In genomic region chr6:137167702-137168377, GRCh38 we compare ENCODE assay signal across 35 cellular contexts. TPM values are rescaled to one million over a fixed set of nuclear protein-coding genes. Genes with fewer than 3 reads are reported as not detected.
DNase-seq lines count a peak whose midpoint lies in the region; ATAC-seq, FAIRE-seq and TF ChIP-seq lines count a peak whose summit lies in the region.
"Had no signal": no experiment of that assay in that cellular context is flagged by ENCODE, and none has a peak within 500 bp of the region (broad histone marks: within the 10 kb centered on the region; RNA-seq: fewer than 3 reads in every experiment).

No MANE protein-coding gene starts in this region.

- H3K9me2 ChIP-seq in GM23248 (ENCODE audit: insufficient read depth), result no peaks in the 10 kb centered on the region

- no peak overlapping the region for H3K4me3 ChIP-seq in GM12865 (ENCODE audit: low read depth, low read length)
- no peak overlapping the region for H3K4me3 ChIP-seq in neuronal stem cell (ENCODE audit: low read length in 2 of 2)
- no peak overlapping the region for H3K4me3 ChIP-seq in GM23248
- H3K4me3 ChIP-seq: heart right ventricle, K562, left ventricle myocardium inferior, pancreas, tibial nerve had no signal

- H3K9me3 Mint-ChIP-seq in activated T-cell treated with anti-CD3 and anti-CD28 coated beads, Interleukin-2, amount 50 U/mL, for 4 hours, result peaks cover 8% of the 10 kb centered on the region
- H3K9me3 Mint-ChIP-seq: CD8-positive, alpha-beta memory T cell had no signal

- no peak overlapping the region for H3K4me2 ChIP-seq in neuronal stem cell (ENCODE audit: insufficient read depth, low read length, poor library complexity, severe bottlenecking)
- no peak overlapping the region for H3K4me2 ChIP-seq in GM23248 (ENCODE audit: unreplicated experiment)

- no peak overlapping the region for H2BK5ac ChIP-seq in neuronal stem cell (ENCODE audit: low read length)

- TF ChIP-seq CTCF in GM12865 (IDR thresholded peaks at IDR 0.05; ENCODE audit: insufficient read depth, low read depth, low read length, missing control alignments), result no peak

- in situ Hi-C loops in GM23248 (cut with MboI), result no loop called here

- ATAC-seq in activated T-cell treated with anti-CD3 and anti-CD28 coated beads, Interleukin-2, amount 50 U/mL, for 4 hours, result peak; percentile 69 to 78
- ATAC-seq: heart right ventricle, K562, pancreas had no signal

- H3K9ac ChIP-seq in neuronal stem cell (ENCODE audit: low read depth, low read length, poor library complexity) (no peak overlapping the region), GM23248 (no peak overlapping the region)

- FAIRE-seq in GM19239 (lab: Jason Lieb, UNC), result peak; percentile 76
- FAIRE-seq: endothelial cell of umbilical vein, frontal cortex, K562, keratinocyte, pancreas, RCC 7860 had no signal

- H3K36me3 ChIP-seq in neuronal stem cell (replicated peaks in 1 of 2; ENCODE audit: control insufficient read depth in 2 of 2, insufficient read depth in 2 of 2, low read length in 2 of 2) (no peaks in the 10 kb centered on the region), GM23248 (ENCODE audit: low read depth) (no peaks in the 10 kb centered on the region)
- H3K36me3 ChIP-seq: heart right ventricle, left ventricle myocardium inferior, pancreas, tibial nerve had no signal

- no peak overlapping the region for H2BK15ac ChIP-seq in neuronal stem cell (ENCODE audit: low read length)

- H3K4me1 Mint-ChIP-seq in activated T-cell treated with anti-CD3 and anti-CD28 coated beads, Interleukin-2, amount 50 U/mL, for 4 hours (ENCODE audit: low read depth), result peaks cover 30% of the 10 kb centered on the region
- H3K4me1 Mint-ChIP-seq: neural crest cell had no signal

- no peak overlapping the region for H3K4ac ChIP-seq in neuronal stem cell (ENCODE audit: low read length)

- no CpG with 5 or more reads among the region's 4 CpGs for WGBS in neuronal stem cell (ENCODE audit: extremely low coverage in 2 of 2, insufficient read length in 2 of 2, insufficient replicate concordance in 1 of 2), 2 donors
- WGBS in GM23248 (ENCODE audit: low coverage in 1 of 2, low lambda C conversion rate in 2 of 2, missing lambda C conversion rate in 2 of 2), 2 experiments, result 54 to 60% methylated on average over 4 of the region's 4 CpGs

- no peak overlapping the region for H4K8ac ChIP-seq in neuronal stem cell (ENCODE audit: low read depth, low read length)

- no peak for DNase-seq in activated T-cell treated with anti-CD3 and anti-CD28 coated beads, Interleukin-2, amount 50 U/mL, for 4 hours
- DNase-seq in activated T-cell treated with anti-CD3 and anti-CD28 coated beads, Interleukin-2, amount 50 U/mL, for 1 hour, result no peak
- DNase-seq in GM12865 (ENCODE audit: low read depth) (peak; percentile 68), GM19239 (ENCODE audit: insufficient read length, low spot score) (no peak), neuronal stem cell (ENCODE audit: low spot score) (no peak), DMS153 (lab: John Stamatoyannopoulos, UW) (no peak), GM23248 (no peak)
- DNase-seq: activated CD4-positive, alpha-beta T cell treated with anti-CD3 and anti-CD28 coated beads for 4 hours; activated CD8-positive, alpha-beta memory T cell treated with anti-CD3 and anti-CD28 coated beads, Interleukin-2, amount 50 U/mL, for 48 hours; activated gamma-delta T cell; CD8-positive, alpha-beta memory T cell; DMS 273 treated with DMSO at 0.1 percent for 48 hours; EL; GOT3; heart right ventricle; HFFc6; left ventricle myocardium inferior; mesenchymal stem cell; NCI-H1092; NCI-H1694 treated with DMSO at 0.1 percent for 48 hours; NCI-H82; pancreas; SHP77 treated with DMSO at 0.1 percent for 48 hours had no signal

- no peak overlapping the region for H2AK5ac ChIP-seq in neuronal stem cell (ENCODE audit: low read depth, low read length)

- no peaks in the 10 kb centered on the region for H3K79me2 ChIP-seq in GM23248 (ENCODE audit: insufficient read depth)

- H3K27ac ChIP-seq in neuronal stem cell (replicated peaks; ENCODE audit: low read length), result no peak overlapping the region
- H3K27ac ChIP-seq in GM23248, result no peak overlapping the region
- H3K27ac ChIP-seq: heart right ventricle, left ventricle myocardium inferior, pancreas, tibial nerve had no signal

- no peak overlapping the region for H3K23ac ChIP-seq in neuronal stem cell (ENCODE audit: low read depth, low read length, poor library complexity)

- no peak overlapping the region for H2BK12ac ChIP-seq in neuronal stem cell (ENCODE audit: low read length)

- H3K9me3 ChIP-seq in neuronal stem cell (replicated peaks in 1 of 2; ENCODE audit: control insufficient read depth in 2 of 2, insufficient read depth in 1 of 2, low read depth in 1 of 2, low read length in 2 of 2) (peaks cover 8 to 12% of the 10 kb centered on the region in 2 donors), GM23248 (ENCODE audit: low read depth) (no peaks in the 10 kb centered on the region)
- H3K9me3 ChIP-seq: left ventricle myocardium inferior, pancreas, tibial nerve had no signal

- H2AFZ ChIP-seq in neuronal stem cell (ENCODE audit: low read length), result no peak overlapping the region
- no peak overlapping the region for H2AFZ ChIP-seq in GM23248

- peaks cover 4% of the 10 kb centered on the region for H3K27me3 Mint-ChIP-seq in activated T-cell treated with anti-CD3 and anti-CD28 coated beads, Interleukin-2, amount 50 U/mL, for 4 hours (ENCODE audit: low read depth)

- no peaks in the 10 kb centered on the region for H3F3A ChIP-seq in GM23248 (ENCODE audit: insufficient read depth)

- H3K4me1 ChIP-seq in neuronal stem cell (ENCODE audit: control insufficient read depth in 2 of 2, insufficient read depth in 1 of 2, low read depth in 1 of 2, low read length in 2 of 2) (no peaks in the 10 kb centered on the region), GM23248 (ENCODE audit: insufficient read depth) (no peaks in the 10 kb centered on the region)
- H3K4me1 ChIP-seq: pancreas had no signal

- no peak overlapping the region for H3K4me3 Mint-ChIP-seq in activated T-cell treated with anti-CD3 and anti-CD28 coated beads, Interleukin-2, amount 50 U/mL, for 4 hours
- H3K4me3 Mint-ChIP-seq: CD8-positive, alpha-beta memory T cell; HFFc6; neural crest cell had no signal

- no peaks in the 10 kb centered on the region for H3K27me3 ChIP-seq in neuronal stem cell (ENCODE audit: control insufficient read depth in 3 of 3, insufficient read depth in 3 of 3, low read depth in 1 of 3, low read length in 3 of 3)
- peaks cover 6% of the 10 kb centered on the region; the same call in 1 of the 2 replicates for H3K27me3 ChIP-seq in GM23248 (replicated peaks; ENCODE audit: insufficient read depth)
- H3K27me3 ChIP-seq: heart right ventricle, pancreas, tibial nerve had no signal

- peak overlapping the region; percentile 57 for H4K91ac ChIP-seq in neuronal stem cell (ENCODE audit: low read depth, low read length, poor library complexity)

- no peaks in the 10 kb centered on the region for H3K79me1 ChIP-seq in neuronal stem cell (ENCODE audit: low read depth, low read length)

- no peak overlapping the region for H3K14ac ChIP-seq in neuronal stem cell (ENCODE audit: low read length)

- no peaks in the 10 kb centered on the region for H4K20me1 ChIP-seq in GM23248 (ENCODE audit: insufficient read depth)

- H2BK120ac ChIP-seq in neuronal stem cell (ENCODE audit: low read depth, low read length), result no peak overlapping the region

- no peak overlapping the region for H3K18ac ChIP-seq in neuronal stem cell (ENCODE audit: low read length)

- no peaks in the 10 kb centered on the region for H3K36me3 Mint-ChIP-seq in activated T-cell treated with anti-CD3 and anti-CD28 coated beads, Interleukin-2, amount 50 U/mL, for 4 hours (ENCODE audit: insufficient read depth)

RNA-seq across cellular contexts. Expression of gene IL22RA2, which starts 5.6 kb away (rescaled TPM):
- total RNA-seq in activated T-cell treated with anti-CD3 and anti-CD28 coated beads, Interleukin-2, amount 50 U/mL, for 4 hours, result not detected
- polyA plus RNA-seq in neuronal stem cell (2013, experiment 1 of 2), result not detected
- polyA plus RNA-seq in neuronal stem cell (2013, experiment 2 of 2), result not detected
- not detected in 2 replicates for total RNA-seq in GM23248 (2014; rRNA removed; shearing (Covaris generic))
- polyA plus RNA-seq in GM23248 (2016; fragmentation: Nextera tagmentation; extraction: Ambion mirVana), result not detected in 2 replicates
- total RNA-seq: CD8-positive, alpha-beta memory T cell; chondrocyte; endothelial cell of umbilical vein; frontal cortex; HFFc6; K562; left ventricle myocardium inferior; NCI-H460; neural crest cell; renal cortical epithelial cell; T-helper 2 cell treated with Interferon-gamma antibody and Interleukin-4, amounts not matched to agents 100 ng/mL and 5 ng/mL, for 36 hours; tibial nerve had no signal
- polyA plus RNA-seq: BJ; CD8-positive, alpha-beta memory T cell; endothelial cell of umbilical vein; heart right ventricle; pancreas had no signal

RNA-seq across cellular contexts. Expression of gene IFNGR1, which starts 51.3 kb away (rescaled TPM):
- total RNA-seq in activated T-cell treated with anti-CD3 and anti-CD28 coated beads, Interleukin-2, amount 50 U/mL, for 4 hours, result 10 to 100 TPM in 2 of 3 donors, 1 to 10 TPM in 1; 8.9 to 12.0 (median 11.9) TPM
- 18.1 TPM for polyA plus RNA-seq in neuronal stem cell (2013, experiment 1 of 2)
- polyA plus RNA-seq in neuronal stem cell (2013, experiment 2 of 2), result 17.8 TPM
- total RNA-seq in GM23248 (2014; rRNA removed; shearing (Covaris generic)), result 57.0 and 58.8 TPM in 2 replicates
- polyA plus RNA-seq in GM23248 (2016; fragmentation: Nextera tagmentation; extraction: Ambion mirVana), result 61.6 and 65.3 TPM in 2 replicates
